19 cellular contexts compared by ENCODE assay signal in the genomic region with DNA sequence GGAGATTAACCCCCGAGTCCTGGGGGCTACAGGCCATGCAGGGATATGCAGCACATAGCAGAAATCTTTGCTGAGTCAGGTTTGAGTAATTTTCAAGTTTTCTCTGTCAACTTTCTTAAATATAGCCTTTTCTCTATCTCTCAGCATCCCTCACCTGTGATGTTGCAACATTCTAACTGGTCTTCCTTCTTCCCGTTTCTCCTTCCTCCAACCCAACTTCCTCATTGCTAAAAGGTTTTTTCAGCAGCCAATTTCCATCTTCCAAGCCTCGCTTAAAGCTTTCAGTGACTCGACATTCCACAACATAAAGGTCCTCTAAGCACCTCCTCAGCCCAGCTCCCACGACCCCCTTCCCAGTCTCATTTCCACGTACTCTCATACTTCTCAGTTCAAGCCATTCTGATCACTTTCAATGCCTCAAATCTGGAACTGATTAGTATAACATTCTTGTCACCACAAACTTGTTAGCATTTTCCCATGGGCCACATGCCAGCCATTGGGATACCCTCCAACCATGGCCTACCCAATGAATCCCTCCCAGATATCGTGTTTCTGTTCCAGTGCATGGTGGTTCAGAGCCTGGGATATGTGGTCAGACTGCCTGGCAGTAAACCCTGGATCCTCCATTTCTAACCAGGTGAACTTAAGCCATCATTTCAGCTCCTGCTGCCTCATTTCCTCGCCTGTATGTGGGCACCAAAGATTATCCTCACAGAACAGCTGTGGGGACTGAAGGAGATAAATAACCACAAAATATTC.
"Had no signal": no experiment of that assay in that cellular context is flagged by ENCODE, and none has a peak within 500 bp of the region (broad histone marks: within the 10 kb centered on the region; RNA-seq: fewer than 3 reads in every experiment).

No MANE protein-coding gene starts in this region.

- DNase-seq: activated CD4-positive, alpha-beta T cell treated with anti-CD3 and anti-CD28 coated beads for 1 hour; activated CD4-positive, alpha-beta T cell treated with anti-CD3 and anti-CD28 coated beads, Interleukin-2, amount 50 U/mL, for 4 hours; activated naive CD4-positive, alpha-beta T cell; activated T-cell treated with anti-CD3 and anti-CD28 coated beads for 4 hours; anterior cingulate cortex; dermis blood vessel endothelial cell; islet precursor cell; nephron progenitor cell; psoas muscle; upper lobe of left lung had no signal

- H2AFZ ChIP-seq: hepatocyte had no signal

- H3K9me3 Mint-ChIP-seq: mesothelial cell of epicardium; nephron progenitor cell; stimulated activated naive CD8-positive, alpha-beta T cell treated with anti-CD3 and anti-CD28 coated beads, Interleukin-15, Interleukin-2, amounts not matched to agents 100 ng/mL and 50 ng/mL, for 24 hours; T-helper 2 cell treated with Interferon-gamma antibody and Interleukin-4, amounts not matched to agents 5 μg/mL and 100 μg/mL, for 36 hours had no signal

- H3K27me3 ChIP-seq: hepatocyte, upper lobe of left lung had no signal

- H3K4me1 ChIP-seq: gastroesophageal sphincter, psoas muscle, suprapubic skin, upper lobe of left lung had no signal

- H3K4me3 ChIP-seq: gastroesophageal sphincter, hepatocyte, lung, psoas muscle, suprapubic skin, upper lobe of left lung had no signal

- H3K36me3 Mint-ChIP-seq: mesothelial cell of epicardium had no signal

- H3K27ac ChIP-seq: epithelial cell of prostate, gastroesophageal sphincter, hepatocyte, psoas muscle, suprapubic skin, upper lobe of left lung had no signal

- H3K4me3 Mint-ChIP-seq: mesothelial cell of epicardium; nephron progenitor cell; stimulated activated naive CD8-positive, alpha-beta T cell treated with anti-CD3 and anti-CD28 coated beads, Interleukin-15, Interleukin-2, amounts not matched to agents 100 ng/mL and 50 ng/mL, for 24 hours; T-helper 2 cell treated with Interferon-gamma antibody and Interleukin-4, amounts not matched to agents 5 μg/mL and 100 μg/mL, for 36 hours had no signal

- ATAC-seq: gastroesophageal sphincter, psoas muscle, sciatic nerve had no signal

- H3K27ac Mint-ChIP-seq: mesothelial cell of epicardium; nephron progenitor cell; stimulated activated naive CD8-positive, alpha-beta T cell treated with anti-CD3 and anti-CD28 coated beads, Interleukin-15, Interleukin-2, amounts not matched to agents 100 ng/mL and 50 ng/mL, for 24 hours; T-helper 2 cell treated with Interferon-gamma antibody and Interleukin-4, amounts not matched to agents 5 μg/mL and 100 μg/mL, for 36 hours had no signal

- H3K36me3 ChIP-seq: gastroesophageal sphincter, suprapubic skin, upper lobe of left lung had no signal

- H3K4me1 Mint-ChIP-seq: mesothelial cell of epicardium, nephron progenitor cell had no signal

- H3K4me2 ChIP-seq: hepatocyte had no signal

- H3K79me2 ChIP-seq: hepatocyte had no signal
